17 cellular contexts compared by ENCODE assay signal in the genomic region with DNA sequence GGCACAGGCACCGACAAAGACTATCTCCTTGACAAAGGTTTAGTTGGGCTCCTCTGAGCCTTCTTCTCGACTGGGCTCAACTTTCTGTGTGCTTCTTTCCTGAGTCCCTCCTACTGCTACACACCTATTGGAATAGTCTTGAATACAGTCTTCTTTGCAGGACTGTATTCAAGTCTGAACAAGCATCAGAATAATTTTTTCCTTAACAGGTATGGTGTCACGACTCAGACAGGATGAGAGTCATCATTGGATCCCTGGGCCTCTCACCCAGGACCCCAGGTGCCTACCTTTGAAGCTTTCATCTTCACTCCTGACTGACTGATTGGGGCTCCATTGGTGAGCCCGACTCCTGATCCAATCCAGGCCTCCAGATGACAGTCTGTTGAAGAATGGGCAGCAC.
DNase-seq lines count a peak whose midpoint lies in the region; ATAC-seq and TF ChIP-seq lines count a peak whose summit lies in the region.
"Had no signal": no experiment of that assay in that cellular context is flagged by ENCODE, and none has a peak within 500 bp of the region (broad histone marks: within the 10 kb centered on the region; RNA-seq: fewer than 3 reads in every experiment).

No MANE protein-coding gene starts in this region.

- H3K27me3 ChIP-seq in mammary epithelial cell (ENCODE audit: insufficient read depth, low read length) (no peaks in the 10 kb centered on the region), breast epithelium (no peaks in the 10 kb centered on the region), esophagus muscularis mucosa (no peaks in the 10 kb centered on the region), uterus (no peaks in the 10 kb centered on the region), HAP-1 (ENCODE audit: low read depth) (no peaks in the 10 kb centered on the region)

- no peaks in the 10 kb centered on the region for H3K9me3 Mint-ChIP-seq in activated T-helper 17 cell treated with anti-CD3 and anti-CD28 coated beads, Interleukin-2, amount 50 U/mL, for 72 hours
- H3K9me3 Mint-ChIP-seq: CD8-positive, alpha-beta memory T cell; HFFc6 had no signal

- H2AFZ ChIP-seq in mammary epithelial cell (ENCODE audit: low read depth, low read length): peak overlapping the region; percentile 81

- dilution Hi-C loops in mammary epithelial cell (cut with HindIII; ENCODE audit: low sequenced_read_pairs): no loop called here

- H3K4me1 Mint-ChIP-seq in activated T-helper 17 cell treated with anti-CD3 and anti-CD28 coated beads, Interleukin-2, amount 50 U/mL, for 72 hours: peaks cover 6% of the 10 kb centered on the region

- BruUV-seq in mammary epithelial cell (replicated peaks; lab: Mats Ljungman, UMichigan): no TSS peak

- TF ChIP-seq POLR2A in breast epithelium (IDR thresholded peaks at IDR 0.05) (no peak), esophagus muscularis mucosa (IDR thresholded peaks at IDR 0.05; ENCODE audit: low read depth) (no peak), uterus (IDR thresholded peaks at IDR 0.05) (no peak)

- no peaks in the 10 kb centered on the region for H3K36me3 ChIP-seq in mammary epithelial cell (ENCODE audit: insufficient read depth, low read length)
- no peaks in the 10 kb centered on the region for H3K36me3 ChIP-seq in breast epithelium
- no peaks in the 10 kb centered on the region for H3K36me3 ChIP-seq in esophagus muscularis mucosa
- no peaks in the 10 kb centered on the region for H3K36me3 ChIP-seq in uterus
- no peaks in the 10 kb centered on the region for H3K36me3 ChIP-seq in HAP-1 (replicated peaks)

- WGBS in mammary epithelial cell (ENCODE audit: low coverage, missing lambda C conversion rate): 39% methylated on average over 4 of the region's 4 CpGs
- WGBS in esophagus muscularis mucosa: 75% methylated on average over 4 of the region's 4 CpGs

- ATAC-seq in activated T-helper 17 cell treated with anti-CD3 and anti-CD28 coated beads, Interleukin-2, amount 50 U/mL, for 72 hours (replicated peaks): no peak
- ATAC-seq in omental fat pad (ENCODE audit: low FRiP score): no peak
- ATAC-seq: HepG2 had no signal

- H3K4me3 Mint-ChIP-seq in activated T-helper 17 cell treated with anti-CD3 and anti-CD28 coated beads, Interleukin-2, amount 50 U/mL, for 72 hours: peak overlapping the region; percentile 43
- H3K4me3 Mint-ChIP-seq: CD8-positive, alpha-beta memory T cell; HFFc6 had no signal

- peak overlapping the region; percentile 79 for H3K27ac Mint-ChIP-seq in activated T-helper 17 cell treated with anti-CD3 and anti-CD28 coated beads, Interleukin-2, amount 50 U/mL, for 72 hours
- H3K27ac Mint-ChIP-seq: CD8-positive, alpha-beta memory T cell; HFFc6 had no signal

- H3K4me1 ChIP-seq in mammary epithelial cell (ENCODE audit: insufficient read depth, low read length) (peaks cover 29% of the 10 kb centered on the region), breast epithelium (no peaks in the 10 kb centered on the region), esophagus muscularis mucosa (peaks cover 0 to 16% (median 9%) of the 10 kb centered on the region in 4 donors), uterus (no peaks in the 10 kb centered on the region), HAP-1 (no peaks in the 10 kb centered on the region)

- intact Hi-C loops in mammary epithelial cell (cut with micrococcal nuclease) (no loop called here), breast epithelium (cut with DNase I; ENCODE audit: low total_unique reads) (no loop called here), esophagus muscularis mucosa (cut with DNase I) (no loop called here), uterus (cut with DNase I; ENCODE audit: low total_unique reads) (no loop called here)

- H3K9ac ChIP-seq in mammary epithelial cell (ENCODE audit: insufficient read depth, low read length): no peak overlapping the region

- H3K79me2 ChIP-seq in mammary epithelial cell (ENCODE audit: insufficient read depth, low read length): no peaks in the 10 kb centered on the region

- H4K20me1 ChIP-seq in mammary epithelial cell (ENCODE audit: insufficient read depth, low read length): no peaks in the 10 kb centered on the region

- CTCF ChIA-PET in mammary epithelial cell (lab: Charles Lee; ENCODE audit: low non-redundant PET): no interaction called here

- TF ChIP-seq CTCF in mammary epithelial cell (conservative IDR thresholded peaks at IDR 0.05 in 1 of 2, IDR thresholded peaks at IDR 0.05 in 1 of 2; ENCODE audit: extremely low read depth in 1 of 2, insufficient read depth in 1 of 2, low read depth in 1 of 2, low read length in 2 of 2): no peak
- TF ChIP-seq CTCF in breast epithelium (IDR thresholded peaks at IDR 0.05): no peak
- TF ChIP-seq CTCF in esophagus muscularis mucosa (IDR thresholded peaks at IDR 0.05): no peak
- no peak for TF ChIP-seq CTCF in uterus (IDR thresholded peaks at IDR 0.05)
- no peak for TF ChIP-seq CTCF in omental fat pad (IDR thresholded peaks at IDR 0.05)

- no peaks in the 10 kb centered on the region for H3K36me3 Mint-ChIP-seq in activated T-helper 17 cell treated with anti-CD3 and anti-CD28 coated beads, Interleukin-2, amount 50 U/mL, for 72 hours (ENCODE audit: low read depth)

- TF ChIP-seq EP300 in esophagus muscularis mucosa (IDR thresholded peaks at IDR 0.05): no peak

- DNase-seq in mammary epithelial cell: peak; percentile 52
- no peak for DNase-seq in breast epithelium (ENCODE audit: low spot score in 2 of 2)
- DNase-seq in esophagus muscularis mucosa (ENCODE audit: extremely low spot score): peak; percentile 21
- no peak for DNase-seq in activated CD8-positive, alpha-beta memory T cell treated with anti-CD3 and anti-CD28 coated beads for 24 hours
- DNase-seq in uterus: no peak
- no peak for DNase-seq in omental fat pad (ENCODE audit: low spot score)
- no peak for DNase-seq in HAP-1 (ENCODE audit: low spot score in 2 of 2)
- DNase-seq: Caco-2; CD8-positive, alpha-beta memory T cell; DND-41; GDM1; HCEC 1CT; HFFc6 had no signal

- peak overlapping the region; percentile 61 for H3K4me2 ChIP-seq in mammary epithelial cell (ENCODE audit: insufficient read depth, low read depth, low read length)

- in situ Hi-C loops in mammary epithelial cell (cut with MboI; ENCODE audit: low sequenced_read_pairs in 2 of 2): no loop called here
- in situ Hi-C loops in HAP-1 (cut with MboI; ENCODE audit: low sequenced_read_pairs): no loop called here

- H3K9me3 ChIP-seq in mammary epithelial cell (replicated peaks; ENCODE audit: insufficient read depth, low read length) (no peaks in the 10 kb centered on the region), breast epithelium (no peaks in the 10 kb centered on the region), esophagus muscularis mucosa (no peaks in the 10 kb centered on the region), uterus (no peaks in the 10 kb centered on the region), HAP-1 (no peaks in the 10 kb centered on the region)
- H3K9me3 ChIP-seq: Caco-2 had no signal

- no peaks in the 10 kb centered on the region for H3K27me3 Mint-ChIP-seq in activated T-helper 17 cell treated with anti-CD3 and anti-CD28 coated beads, Interleukin-2, amount 50 U/mL, for 72 hours

- no peak overlapping the region for H3K4me3 ChIP-seq in mammary epithelial cell (replicated peaks in 1 of 3; ENCODE audit: insufficient read depth in 1 of 3, low read depth in 2 of 3, low read length in 3 of 3)
- no peak overlapping the region for H3K4me3 ChIP-seq in breast epithelium
- no peak overlapping the region for H3K4me3 ChIP-seq in esophagus muscularis mucosa
- no peak overlapping the region for H3K4me3 ChIP-seq in uterus
- no peak overlapping the region for H3K4me3 ChIP-seq in HAP-1
- H3K4me3 ChIP-seq: GM12878 had no signal

- H3K27ac ChIP-seq in mammary epithelial cell (ENCODE audit: insufficient read depth, low read depth, low read length) (no peak overlapping the region), breast epithelium (no peak overlapping the region), esophagus muscularis mucosa (replicated peaks in 1 of 4) (no peak overlapping the region), uterus (no peak overlapping the region)
- H3K27ac ChIP-seq: 22Rv1 had no signal

Comparison
In these comparisons a context has a peak if more than half of its experiments do, and no peak if none do; other contexts are left out.
1. DNase-seq: peak in mammary epithelial cell (single experiment) and esophagus muscularis mucosa (single experiment); none in breast epithelium (0 of 2), activated CD8-positive, alpha-beta memory T cell treated with anti-CD3 and anti-CD28 coated beads for 24 hours (single experiment), uterus (0 of 2), omental fat pad (single experiment) and HAP-1 (0 of 2).